ENCODE assay signal across 16 cellular contexts in the genomic region with DNA sequence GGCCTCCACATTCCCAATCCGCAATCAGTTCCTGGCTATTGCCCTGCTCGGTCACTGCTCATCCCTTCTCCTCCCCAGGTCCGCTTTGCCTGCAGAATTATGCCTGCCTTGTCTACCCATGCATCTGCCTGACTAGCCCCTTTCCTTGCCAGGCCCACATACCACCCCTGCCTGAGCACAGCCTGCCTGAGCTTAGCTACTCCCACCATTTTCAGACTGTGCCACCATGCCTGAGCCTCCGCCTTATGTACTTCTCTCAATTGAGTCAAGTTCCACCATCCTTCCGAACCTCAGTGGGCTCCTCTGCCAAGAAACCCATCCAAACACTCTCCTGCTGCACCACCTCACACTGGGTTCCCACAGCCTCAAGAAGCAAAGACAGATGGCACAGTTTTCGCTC. TPM values are rescaled to one million over a fixed set of nuclear protein-coding genes. Genes with fewer than 3 reads are reported as not detected.
DNase-seq lines count a peak whose midpoint lies in the region; ATAC-seq and TF ChIP-seq lines count a peak whose summit lies in the region.
"Had no signal": no experiment of that assay in that cellular context is flagged by ENCODE, and none has a peak within 500 bp of the region (broad histone marks: within the 10 kb centered on the region; RNA-seq: fewer than 3 reads in every experiment).

No MANE protein-coding gene starts in this region.

- H3K79me1 ChIP-seq in trophoblast cell (ENCODE audit: low read length): no peaks in the 10 kb centered on the region

- no peak overlapping the region for H3K23ac ChIP-seq in trophoblast cell (ENCODE audit: low read length)

- no peak overlapping the region for H3K4me2 ChIP-seq in trophoblast cell (ENCODE audit: low read length)

- H3K9me3 Mint-ChIP-seq in HFFc6: no peaks in the 10 kb centered on the region
- H3K9me3 Mint-ChIP-seq in glutamatergic neuron (ENCODE audit: unreplicated experiment): no peaks in the 10 kb centered on the region
- H3K9me3 Mint-ChIP-seq: CD8-positive, alpha-beta T cell had no signal

- peaks cover 47% of the 10 kb centered on the region for H3K4me1 Mint-ChIP-seq in HFFc6 (ENCODE audit: low read depth)
- H3K4me1 Mint-ChIP-seq in glutamatergic neuron (ENCODE audit: low read depth, unreplicated experiment): peaks cover 37% of the 10 kb centered on the region

- H3K4ac ChIP-seq in trophoblast cell (ENCODE audit: low read depth, low read length): no peak overlapping the region

- no peak overlapping the region for H3K14ac ChIP-seq in trophoblast cell (ENCODE audit: low read length)

- H4K91ac ChIP-seq in trophoblast cell (ENCODE audit: low read depth, low read length): no peak overlapping the region

- H3K27me3 Mint-ChIP-seq in HFFc6 (ENCODE audit: insufficient read depth): no peaks in the 10 kb centered on the region
- peaks cover 7% of the 10 kb centered on the region for H3K27me3 Mint-ChIP-seq in glutamatergic neuron (ENCODE audit: unreplicated experiment)

- peaks cover 57% of the 10 kb centered on the region for H3K36me3 Mint-ChIP-seq in HFFc6 (ENCODE audit: low read depth)
- peaks cover 12% of the 10 kb centered on the region for H3K36me3 Mint-ChIP-seq in glutamatergic neuron (ENCODE audit: unreplicated experiment)
- H3K36me3 Mint-ChIP-seq: CD8-positive, alpha-beta T cell had no signal

- H3K27ac Mint-ChIP-seq in HFFc6 (peak overlapping the region; percentile 46; the same call in 1 of the 2 replicates), glutamatergic neuron (ENCODE audit: unreplicated experiment) (peak overlapping the region; percentile 86)
- H3K27ac Mint-ChIP-seq: CD8-positive, alpha-beta T cell had no signal

- no peak overlapping the region for H2AFZ ChIP-seq in trophoblast cell (ENCODE audit: insufficient read depth, low read length, poor library complexity)

- no peak overlapping the region for H4K12ac ChIP-seq in trophoblast cell (ENCODE audit: low read depth, low read length)

- TF ChIP-seq CTCF in HFFc6 (IDR thresholded peaks at IDR 0.05) (no peak), RWPE2 (IDR thresholded peaks at IDR 0.05; ENCODE audit: poor library complexity, severe bottlenecking) (no peak), glutamatergic neuron (IDR thresholded peaks at IDR 0.05; ENCODE audit: partially characterized antibody, unreplicated experiment) (no peak), Peyer's patch (IDR thresholded peaks at IDR 0.05) (no peak)

- no peak overlapping the region for H2BK120ac ChIP-seq in trophoblast cell (ENCODE audit: insufficient read depth, low read length, poor library complexity)

- ATAC-seq in RWPE2 (ENCODE audit: low read depth) (no peak), GM21717 (IDR thresholded peaks at IDR 0.05; ENCODE audit: unreplicated experiment) (no peak)
- ATAC-seq: CD8-positive, alpha-beta T cell had no signal

- H2AK5ac ChIP-seq in trophoblast cell (ENCODE audit: low read length): no peak overlapping the region

- TF ChIP-seq POLR2A in Peyer's patch (IDR thresholded peaks at IDR 0.05): no peak

- H2BK5ac ChIP-seq in trophoblast cell (ENCODE audit: low read depth, low read length, poor library complexity): no peak overlapping the region

- WGBS in trophoblast cell (ENCODE audit: extremely low coverage, insufficient coverage, insufficient read length): no CpG with 5 or more reads among the region's 6 CpGs

- H3K27ac ChIP-seq in RWPE2 (ENCODE audit: poor library complexity, severe bottlenecking): no peak overlapping the region
- H3K27ac ChIP-seq in trophoblast cell (ENCODE audit: low read depth, low read length): no peak overlapping the region
- no peak overlapping the region for H3K27ac ChIP-seq in Peyer's patch
- H3K27ac ChIP-seq: SJSA1 had no signal

- no peaks in the 10 kb centered on the region for H3K79me2 ChIP-seq in trophoblast cell (ENCODE audit: control insufficient read depth, insufficient read depth, low read length, poor library complexity)

- no peak for DNase-seq in HFFc6
- peak; percentile 35 for DNase-seq in RWPE2 (ENCODE audit: low spot score)
- no peak for DNase-seq in glutamatergic neuron
- DNase-seq in trophoblast cell: no peak
- DNase-seq in Peyer's patch: no peak
- no peak for DNase-seq in NCI-H2081 treated with DMSO at 0.1 percent for 48 hours (lab: John Stamatoyannopoulos, UW)
- DNase-seq: BE2C; DMS79 treated with DMSO at 0.1 percent for 48 hours; NCI-H1105 treated with DMSO at 0.1 percent for 48 hours; NCI-H1694 treated with DMSO at 0.1 percent for 48 hours; NCI-H69; NK-92 treated with Interleukin-12 subunit alpha and Interleukin-12 subunit beta, amount 100 ng/mL, for 24 hours had no signal

- H3K36me3 ChIP-seq in RWPE2 (ENCODE audit: low read depth) (peaks cover 96% of the 10 kb centered on the region), trophoblast cell (ENCODE audit: control insufficient read depth in 1 of 2, insufficient read depth in 2 of 2, low read length in 2 of 2) (peaks cover 5 to 10% of the 10 kb centered on the region in 2 experiments), Peyer's patch (peaks cover 0 to 56% (median 0%) of the 10 kb centered on the region in 3 donors)
- H3K36me3 ChIP-seq: BE2C had no signal

- no peaks in the 10 kb centered on the region for H3K4me1 ChIP-seq in RWPE2 (ENCODE audit: insufficient read depth, poor library complexity, severe bottlenecking)
- no peaks in the 10 kb centered on the region for H3K4me1 ChIP-seq in trophoblast cell (ENCODE audit: control insufficient read depth in 1 of 2, insufficient read depth in 2 of 2, low read length in 2 of 2)
- no peaks in the 10 kb centered on the region for H3K4me1 ChIP-seq in Peyer's patch
- H3K4me1 ChIP-seq: SJSA1 had no signal

- no peak overlapping the region for H3K9ac ChIP-seq in trophoblast cell (ENCODE audit: low read length)

- no peak overlapping the region for H2BK12ac ChIP-seq in trophoblast cell (ENCODE audit: low read length)

- no peak overlapping the region for H3K4me3 Mint-ChIP-seq in HFFc6
- peak overlapping the region; percentile 39 for H3K4me3 Mint-ChIP-seq in glutamatergic neuron (ENCODE audit: unreplicated experiment)
- H3K4me3 Mint-ChIP-seq: CD8-positive, alpha-beta T cell had no signal

- H3K18ac ChIP-seq in trophoblast cell (ENCODE audit: low read length): no peak overlapping the region

- H4K8ac ChIP-seq in trophoblast cell (ENCODE audit: low read depth, low read length): no peak overlapping the region

- H3K4me3 ChIP-seq in RWPE2 (ENCODE audit: severe bottlenecking) (no peak overlapping the region), trophoblast cell (ENCODE audit: low read depth, low read length) (peak overlapping the region; percentile 10), Peyer's patch (no peak overlapping the region)
- H3K4me3 ChIP-seq: SJSA1 had no signal

- no peaks in the 10 kb centered on the region for H3K27me3 ChIP-seq in RWPE2 (ENCODE audit: insufficient read depth, poor library complexity, severe bottlenecking)
- no peaks in the 10 kb centered on the region for H3K27me3 ChIP-seq in trophoblast cell (ENCODE audit: insufficient read depth, low read length)
- H3K27me3 ChIP-seq in Peyer's patch: no peaks in the 10 kb centered on the region
- H3K27me3 ChIP-seq: BE2C, SJSA1 had no signal

- H3K9me3 ChIP-seq in RWPE2 (ENCODE audit: severe bottlenecking) (no peaks in the 10 kb centered on the region), trophoblast cell (ENCODE audit: insufficient read depth, low read depth, low read length) (peaks cover 2% of the 10 kb centered on the region), Peyer's patch (no peaks in the 10 kb centered on the region)
- H3K9me3 ChIP-seq: BE2C, SJSA1 had no signal

RNA-seq across cellular contexts. Expression of a gene that starts 23.3 kb away (rescaled TPM):
- 100 to 1,000 TPM; 136 to 198 (median 142) TPM for total RNA-seq in HFFc6 (2021; fragmentation: NEBNext Ultra II Directional; extraction: Animal tissue kit (Norgen Biotek cat#: 25700))
- total RNA-seq in glutamatergic neuron (ENCODE audit: unreplicated experiment) (26.6 TPM), Peyer's patch (10 to 100 TPM; 21.5 to 81.4 (median 51.2) TPM)
- 31.5 and 32.0 TPM in 2 replicates for polyA plus RNA-seq in trophoblast cell (2013)
- total RNA-seq: CD8-positive, alpha-beta T cell had no signal

RNA-seq across cellular contexts. Expression of a gene that starts 53.2 kb away (rescaled TPM):
- 10 to 100 TPM in 4 of 6 experiments, 1 to 10 TPM in 2; 2.5 to 26.4 (median 23.7) TPM for total RNA-seq in HFFc6 (2021; fragmentation: NEBNext Ultra II Directional; extraction: Animal tissue kit (Norgen Biotek cat#: 25700))
- 81.6 TPM for total RNA-seq in glutamatergic neuron (ENCODE audit: unreplicated experiment)
- polyA plus RNA-seq in trophoblast cell (2013): 15.8 and 16.7 TPM in 2 replicates
- total RNA-seq in Peyer's patch: 10 to 100 TPM in 3 of 4 donors, 1 to 10 TPM in 1; 4.6 to 27.2 (median 18.5) TPM
- total RNA-seq: CD8-positive, alpha-beta T cell; G401 had no signal
